Comparison of ENCODE assay signal across 1 cellular context in genomic region chr4:90598741-90599140, GRCh38.
TF ChIP-seq lines count a peak whose summit lies in the region.

No MANE protein-coding gene starts in this region.

TF ChIP-seq in H1, 55 proteins besides CTCF, POLR2A, EP300 and RAD21 (continued from another document):
- TF ChIP-seq TEAD4 (IDR thresholded peaks at IDR 0.05; ENCODE audit: low read depth, low read length) (no peak), CREB1 (IDR thresholded peaks at IDR 0.05) (no peak)
TF ChIP-seq in H1: peak in this region for 0.
